In genomic region chr1:155163785-155164184, GRCh38 we compare ENCODE assay signal across 7 cellular contexts. TPM values are rescaled to one million over a fixed set of nuclear protein-coding genes. Genes with fewer than 3 reads are reported as not detected.
DNase-seq lines count a peak whose midpoint lies in the region; ATAC-seq, FAIRE-seq and TF ChIP-seq lines count a peak whose summit lies in the region.
"Not testable (repeated sequence)": the region's sequence is repeated elsewhere in the genome, so short reads cannot be mapped to it uniquely, and the experiment has no call there.
"Had no signal": no experiment of that assay in that cellular context is flagged by ENCODE, and none has a peak within 500 bp of the region (broad histone marks: within the 10 kb centered on the region; RNA-seq: fewer than 3 reads in every experiment).

No MANE protein-coding gene starts in this region.

- H3K4me1 ChIP-seq in HEK293 (ENCODE audit: control insufficient read depth, insufficient read depth, low read length), result not testable (repeated sequence)
- H3K4me1 ChIP-seq in K562 (replicated peaks in 1 of 2; ENCODE audit: control insufficient read depth in 2 of 2, insufficient read depth in 2 of 2, low read length in 2 of 2) (peaks cover 4 to 11% of the 10 kb centered on the region in 2 experiments; a peak in 4 of 5 replicates), neural progenitor cell (peaks cover 19% of the 10 kb centered on the region)

- H3K27ac ChIP-seq in HEK293 (ENCODE audit: extremely low read depth, low read depth, low read length); K562 (ENCODE audit: extremely low read depth, low read depth, low read length); neural progenitor cell: not testable (repeated sequence)

- not testable (repeated sequence) for H3K9ac ChIP-seq in K562 (ENCODE audit: insufficient read depth in 1 of 2, low read depth in 2 of 2, low read length in 2 of 2); neural progenitor cell

- ATAC-seq in K562, result not testable (repeated sequence)

- H3K36me3 ChIP-seq in HEK293 (ENCODE audit: control insufficient read depth in 2 of 2, insufficient read depth in 1 of 2, low read length in 2 of 2); K562 (ENCODE audit: control insufficient read depth, insufficient read depth, low read length); neural progenitor cell: not testable (repeated sequence)

- not testable (repeated sequence) for H3K4me3 ChIP-seq in HEK293 (ENCODE audit: low read depth, low read length); K562; neural progenitor cell

- H3K4me1 Mint-ChIP-seq in IgD-negative memory B cell, result peaks cover 12 to 16% (median 13%) of the 10 kb centered on the region in 3 donors
- H3K4me1 Mint-ChIP-seq in glutamatergic neuron (ENCODE audit: low read depth, unreplicated experiment), result not testable (repeated sequence)
- H3K4me1 Mint-ChIP-seq in neural progenitor cell, result peaks cover 26% of the 10 kb centered on the region

- not testable (repeated sequence) for H3K27me3 Mint-ChIP-seq in IgD-negative memory B cell; glutamatergic neuron (ENCODE audit: unreplicated experiment)
- peaks cover 15% of the 10 kb centered on the region for H3K27me3 Mint-ChIP-seq in neural progenitor cell (ENCODE audit: insufficient read depth, low read depth)

- not testable (repeated sequence) for H3K9me1 ChIP-seq in K562 (ENCODE audit: control insufficient read depth, insufficient read depth, low read length)

- H3K4me3 Mint-ChIP-seq in IgD-negative memory B cell, neural progenitor cell: not testable (repeated sequence)
- peak overlapping the region; percentile 3 for H3K4me3 Mint-ChIP-seq in glutamatergic neuron (ENCODE audit: unreplicated experiment)

- intact Hi-C loops in K562 (cut with micrococcal nuclease), result not testable (repeated sequence)

- H3F3A ChIP-seq in neural progenitor cell (ENCODE audit: low read depth), result peaks cover 35% of the 10 kb centered on the region

- not testable (repeated sequence) for H3K27me3 ChIP-seq in K562 (ENCODE audit: control insufficient read depth in 2 of 2, insufficient read depth in 2 of 2, low read length in 2 of 2); neural progenitor cell

- H3K9me3 ChIP-seq in HEK293 (ENCODE audit: control insufficient read depth, insufficient read depth, low read depth, low read length); K562 (replicated peaks; ENCODE audit: control insufficient read depth, insufficient read depth, low read depth, low read length); neural progenitor cell (ENCODE audit: low read depth): not testable (repeated sequence)

- H3K9me3 Mint-ChIP-seq in IgD-negative memory B cell; glutamatergic neuron (ENCODE audit: unreplicated experiment): not testable (repeated sequence)
- peaks cover 13% of the 10 kb centered on the region for H3K9me3 Mint-ChIP-seq in neural progenitor cell

- FAIRE-seq in K562 (lab: Jason Lieb, UNC), result not testable (repeated sequence)

- TF ChIP-seq EP300 in K562 (IDR thresholded peaks at IDR 0.05; ENCODE audit: low read length), result not testable (repeated sequence)

- not testable (repeated sequence) for H3K79me2 ChIP-seq in K562 (ENCODE audit: control insufficient read depth, insufficient read depth, low read length); neural progenitor cell (ENCODE audit: low read depth)

- not testable (repeated sequence) for BruUV-seq in K562 (replicated peaks; lab: Mats Ljungman, UMichigan)

- not testable (repeated sequence) for H3K4me2 ChIP-seq in K562 (ENCODE audit: insufficient read depth, low read length); neural progenitor cell

- not testable (repeated sequence) for TF ChIP-seq CTCF in HEK293 (tag by site-specific recombination; IDR thresholded peaks at IDR 0.05); K562 (IDR thresholded peaks at IDR 0.05 in 2 of 3, conservative IDR thresholded peaks at IDR 0.05 in 1 of 3; ENCODE audit: insufficient read depth in 2 of 3, low read depth in 1 of 3, low read length in 3 of 3); glutamatergic neuron (IDR thresholded peaks at IDR 0.05; ENCODE audit: partially characterized antibody, unreplicated experiment); neural progenitor cell (IDR thresholded peaks at IDR 0.05)

- not testable (repeated sequence) for DNase-seq in K562 (ENCODE audit: extremely low read depth in 1 of 4, low spot score in 3 of 4); glutamatergic neuron; neural progenitor cell (ENCODE audit: low spot score)

- TF ChIP-seq RAD21 in K562 (CRISPR knock-in tag; conservative IDR thresholded peaks at IDR 0.05 in 1 of 2, IDR thresholded peaks at IDR 0.05 in 1 of 2), result not testable (repeated sequence)

- peak overlapping the region in 2 of 3 donors; percentile 29 to 63 for H3K27ac Mint-ChIP-seq in IgD-negative memory B cell
- H3K27ac Mint-ChIP-seq in glutamatergic neuron (ENCODE audit: unreplicated experiment), result not testable (repeated sequence)
- peak overlapping the region; percentile 5 for H3K27ac Mint-ChIP-seq in neural progenitor cell

- in situ Hi-C loops in K562 (cut with MboI), result not testable (repeated sequence)

- not testable (repeated sequence) for H4K20me1 ChIP-seq in K562 (replicated peaks; ENCODE audit: control insufficient read depth, insufficient read depth, low read length); neural progenitor cell (ENCODE audit: low read depth)

- H2AFZ ChIP-seq in K562 (ENCODE audit: low read depth, low read length); neural progenitor cell (replicated peaks): not testable (repeated sequence)

- 75% methylated on average over 4 of the region's 4 CpGs for WGBS in K562 (ENCODE audit: insufficient coverage, low coverage, missing lambda C conversion rate)

- H3K36me3 Mint-ChIP-seq in IgD-negative memory B cell; glutamatergic neuron (ENCODE audit: unreplicated experiment); neural progenitor cell: not testable (repeated sequence)

- not testable (repeated sequence) for TF ChIP-seq POLR2A in K562 (conservative IDR thresholded peaks at IDR 0.05)

- CTCF ChIA-PET in HEK293 (lab: Yijun Ruan, JAX), result interaction anchor here (1.5 to 12.2 kb wide), 3 partner anchors 9 to 72 kb away, joined by 12 to 439 read pairs (median 13); partner anchors contain the start of gene KRTCAP2
- CTCF ChIA-PET in K562 (lab: Yijun Ruan, JAX; ENCODE audit: low intra/inter-chr PET ratio), result interaction anchor here (0.6 kb wide), 1 partner anchor 78 kb away, joined by 3 read pairs; no protein-coding TSS in a partner anchor

- POLR2A ChIA-PET in HEK293 (lab: Yijun Ruan, JAX); K562 (lab: Yijun Ruan, JAX): not testable (repeated sequence)

RNA-seq across cellular contexts. Expression of gene KRTCAP2, which starts 9.3 kb away (rescaled TPM):
- polyA plus RNA-seq in IgD-negative memory B cell (420 TPM), K562 (2011; rRNA removed) (129 and 178 TPM in 2 replicates), K562 (2014; fragmentation: Illumina TruSeq; extraction: Trizol) (418 and 443 TPM in 2 replicates), K562 (2014; fragmentation: Nextera tagmentation; extraction: Ambion mirVana) (100 to 1,000 TPM; 429 to 436 TPM), K562 (2014; rRNA removed) (126 and 196 TPM in 2 replicates)
- 114 and 195 TPM in 2 replicates for total RNA-seq in K562 (2011; cell fraction: chromatin; rRNA removed; ENCODE audit: low replicate concordance)
- total RNA-seq in K562 (2011; cell fraction: nucleolus; rRNA removed), result 338 and 376 TPM in 2 replicates
- total RNA-seq in K562 (2011; cell fraction: nucleoplasm; rRNA removed), result 298 TPM in 2 replicates
- total RNA-seq in K562 (2014; rRNA removed) (211 and 255 TPM in 2 replicates), K562 (2014; rRNA removed; fragmentation: Illumina TruSeq; extraction: Trizol) (226 and 244 TPM in 2 replicates), K562 (2015; rRNA removed; fragmentation: Illumina TruSeq; extraction: Trizol) (290 and 294 TPM in 2 replicates), K562 (2021) (243 and 253 TPM in 2 replicates), glutamatergic neuron (ENCODE audit: unreplicated experiment) (108 TPM), neural progenitor cell (ENCODE audit: low replicate concordance) (37.8 and 100 TPM in 2 replicates)
- polyA plus RNA-seq in K562 (2011; cell fraction: cytosol; rRNA removed), result 462 and 551 TPM in 2 replicates
- 206 and 232 TPM in 2 replicates for polyA plus RNA-seq in K562 (2011; cell fraction: nucleus; rRNA removed)
- 327 and 494 TPM in 2 replicates for polyA plus RNA-seq in K562 (2012)
- 153 and 212 TPM in 2 replicates for polyA minus RNA-seq in K562 (2011; rRNA and poly(A)+ RNA removed)
- polyA minus RNA-seq in K562 (2011; cell fraction: cytosol; rRNA and poly(A)+ RNA removed), result 167 and 266 TPM in 2 replicates
- 51.4 and 83.0 TPM in 2 replicates for polyA minus RNA-seq in K562 (2011; cell fraction: nucleus; rRNA and poly(A)+ RNA removed)

RNA-seq across cellular contexts. Expression of gene TRIM46, which starts 9.9 kb away (rescaled TPM):
- polyA plus RNA-seq in IgD-negative memory B cell, result 0.14 TPM
- 0.95 and 1.8 TPM in 2 replicates for total RNA-seq in K562 (2011; cell fraction: chromatin; rRNA removed; ENCODE audit: low replicate concordance)
- total RNA-seq in K562 (2011; cell fraction: nucleolus; rRNA removed), result 0.67 and 0.92 TPM in 2 replicates
- 0.66 and 1.1 TPM in 2 replicates for total RNA-seq in K562 (2011; cell fraction: nucleoplasm; rRNA removed)
- 0.04 and 0.05 TPM in 2 replicates for total RNA-seq in K562 (2014; rRNA removed)
- not detected in 2 replicates for total RNA-seq in K562 (2014; rRNA removed; fragmentation: Illumina TruSeq; extraction: Trizol)
- total RNA-seq in K562 (2015; rRNA removed; fragmentation: Illumina TruSeq; extraction: Trizol), result 0.14 TPM in 1 of 2 replicates, not detected in the other
- 0.22 and 0.60 TPM in 2 replicates for total RNA-seq in K562 (2021)
- 0.08 and 0.12 TPM in 2 replicates for polyA plus RNA-seq in K562 (2011; rRNA removed)
- polyA plus RNA-seq in K562 (2011; cell fraction: cytosol; rRNA removed), result 0.13 and 0.18 TPM in 2 replicates
- polyA plus RNA-seq in K562 (2011; cell fraction: nucleus; rRNA removed), result 0.59 and 0.64 TPM in 2 replicates
- polyA plus RNA-seq in K562 (2012), result 0.16 and 0.29 TPM in 2 replicates
- polyA plus RNA-seq in K562 (2014; fragmentation: Illumina TruSeq; extraction: Trizol), result 0.15 and 0.18 TPM in 2 replicates
- not detected for polyA plus RNA-seq in K562 (2014; fragmentation: Nextera tagmentation; extraction: Ambion mirVana)
- polyA plus RNA-seq in K562 (2014; rRNA removed), result 0.11 and 0.41 TPM in 2 replicates
- 0.09 TPM in 1 of 2 replicates, not detected in the other for polyA minus RNA-seq in K562 (2011; rRNA and poly(A)+ RNA removed)
- not detected in 2 replicates for polyA minus RNA-seq in K562 (2011; cell fraction: cytosol; rRNA and poly(A)+ RNA removed)
- 0.13 TPM in 1 of 2 replicates, not detected in the other for polyA minus RNA-seq in K562 (2011; cell fraction: nucleus; rRNA and poly(A)+ RNA removed)
- 30.4 TPM for total RNA-seq in glutamatergic neuron (ENCODE audit: unreplicated experiment)
- 3.9 and 10.2 TPM in 2 replicates for total RNA-seq in neural progenitor cell (ENCODE audit: low replicate concordance)
- polyA plus RNA-seq: CD14-positive monocyte had no signal

RNA-seq across cellular contexts. Expression of gene DPM3, which starts 23.5 kb away (rescaled TPM):
- polyA plus RNA-seq in IgD-negative memory B cell (83.9 TPM), K562 (2011; rRNA removed) (27.1 and 62.3 TPM in 2 replicates), K562 (2014; fragmentation: Illumina TruSeq; extraction: Trizol) (8.6 and 59.7 TPM in 2 replicates), K562 (2014; fragmentation: Nextera tagmentation; extraction: Ambion mirVana) (10 to 100 TPM; 12.6 to 36.4 TPM), K562 (2014; rRNA removed) (120 and 141 TPM in 2 replicates)
- total RNA-seq in K562 (2011; cell fraction: chromatin; rRNA removed; ENCODE audit: low replicate concordance), result 7.1 and 27.9 TPM in 2 replicates
- total RNA-seq in K562 (2011; cell fraction: nucleolus; rRNA removed), result 73.0 and 77.4 TPM in 2 replicates
- 47.4 and 60.5 TPM in 2 replicates for total RNA-seq in K562 (2011; cell fraction: nucleoplasm; rRNA removed)
- total RNA-seq in K562 (2014; rRNA removed) (41.3 and 45.1 TPM in 2 replicates), K562 (2014; rRNA removed; fragmentation: Illumina TruSeq; extraction: Trizol) (1.8 and 3.7 TPM in 2 replicates), K562 (2015; rRNA removed; fragmentation: Illumina TruSeq; extraction: Trizol) (34.2 and 40.0 TPM in 2 replicates), K562 (2021) (92.1 and 94.2 TPM in 2 replicates), glutamatergic neuron (ENCODE audit: unreplicated experiment) (27.7 TPM), neural progenitor cell (ENCODE audit: low replicate concordance) (16.8 and 133 TPM in 2 replicates)
- polyA plus RNA-seq in K562 (2011; cell fraction: cytosol; rRNA removed), result 209 and 283 TPM in 2 replicates
- polyA plus RNA-seq in K562 (2011; cell fraction: nucleus; rRNA removed), result 63.1 and 75.1 TPM in 2 replicates
- 123 and 131 TPM in 2 replicates for polyA plus RNA-seq in K562 (2012)
- polyA minus RNA-seq in K562 (2011; rRNA and poly(A)+ RNA removed), result 6.0 and 10.0 TPM in 2 replicates
- 11.5 and 13.6 TPM in 2 replicates for polyA minus RNA-seq in K562 (2011; cell fraction: cytosol; rRNA and poly(A)+ RNA removed)
- polyA minus RNA-seq in K562 (2011; cell fraction: nucleus; rRNA and poly(A)+ RNA removed), result 12.2 and 13.9 TPM in 2 replicates

RNA-seq across cellular contexts. Expression of gene SLC50A1, which starts 28.1 kb away (rescaled TPM):
- 72.9 TPM for polyA plus RNA-seq in IgD-negative memory B cell
- 42.6 and 72.0 TPM in 2 replicates for total RNA-seq in K562 (2011; cell fraction: chromatin; rRNA removed; ENCODE audit: low replicate concordance)
- 92.6 and 100 TPM in 2 replicates for total RNA-seq in K562 (2011; cell fraction: nucleolus; rRNA removed)
- total RNA-seq in K562 (2011; cell fraction: nucleoplasm; rRNA removed), result 93.1 and 101 TPM in 2 replicates
- 59.2 and 68.1 TPM in 2 replicates for total RNA-seq in K562 (2014; rRNA removed)
- total RNA-seq in K562 (2014; rRNA removed; fragmentation: Illumina TruSeq; extraction: Trizol), result 52.2 and 58.7 TPM in 2 replicates
- 62.7 and 64.0 TPM in 2 replicates for total RNA-seq in K562 (2015; rRNA removed; fragmentation: Illumina TruSeq; extraction: Trizol)
- 46.5 and 50.0 TPM in 2 replicates for total RNA-seq in K562 (2021)
- 88.3 and 91.9 TPM in 2 replicates for polyA plus RNA-seq in K562 (2011; rRNA removed)
- polyA plus RNA-seq in K562 (2011; cell fraction: cytosol; rRNA removed), result 161 TPM in 2 replicates
- 30.6 and 31.3 TPM in 2 replicates for polyA plus RNA-seq in K562 (2011; cell fraction: nucleus; rRNA removed)
- 55.7 and 78.0 TPM in 2 replicates for polyA plus RNA-seq in K562 (2012)
- polyA plus RNA-seq in K562 (2014; fragmentation: Illumina TruSeq; extraction: Trizol), result 86.2 and 96.6 TPM in 2 replicates
- 100 to 1,000 TPM; 103 to 132 TPM for polyA plus RNA-seq in K562 (2014; fragmentation: Nextera tagmentation; extraction: Ambion mirVana)
- 91.7 and 99.4 TPM in 2 replicates for polyA plus RNA-seq in K562 (2014; rRNA removed)
- 36.3 and 45.8 TPM in 2 replicates for polyA minus RNA-seq in K562 (2011; rRNA and poly(A)+ RNA removed)
- 23.1 and 29.2 TPM in 2 replicates for polyA minus RNA-seq in K562 (2011; cell fraction: cytosol; rRNA and poly(A)+ RNA removed)
- polyA minus RNA-seq in K562 (2011; cell fraction: nucleus; rRNA and poly(A)+ RNA removed), result 8.1 and 9.3 TPM in 2 replicates
- total RNA-seq in glutamatergic neuron (ENCODE audit: unreplicated experiment), result 8.6 TPM
- total RNA-seq in neural progenitor cell (ENCODE audit: low replicate concordance), result 14.4 and 29.0 TPM in 2 replicates

RNA-seq across cellular contexts. Expression of gene EFNA1, which starts 36.1 kb away (rescaled TPM):
- polyA plus RNA-seq in IgD-negative memory B cell, result not detected
- total RNA-seq in K562 (2011; cell fraction: chromatin; rRNA removed; ENCODE audit: low replicate concordance), result 5.1 and 11.1 TPM in 2 replicates
- total RNA-seq in K562 (2011; cell fraction: nucleolus; rRNA removed), result 14.3 and 14.5 TPM in 2 replicates
- total RNA-seq in K562 (2011; cell fraction: nucleoplasm; rRNA removed), result 10.1 and 15.0 TPM in 2 replicates
- total RNA-seq in K562 (2014; rRNA removed), result 2.5 and 2.6 TPM in 2 replicates
- 1.9 and 2.1 TPM in 2 replicates for total RNA-seq in K562 (2014; rRNA removed; fragmentation: Illumina TruSeq; extraction: Trizol)
- total RNA-seq in K562 (2015; rRNA removed; fragmentation: Illumina TruSeq; extraction: Trizol), result 3.3 and 3.7 TPM in 2 replicates
- 2.6 and 2.7 TPM in 2 replicates for total RNA-seq in K562 (2021)
- 9.3 and 14.1 TPM in 2 replicates for polyA plus RNA-seq in K562 (2011; rRNA removed)
- 12.2 and 13.8 TPM in 2 replicates for polyA plus RNA-seq in K562 (2011; cell fraction: cytosol; rRNA removed)
- polyA plus RNA-seq in K562 (2011; cell fraction: nucleus; rRNA removed), result 9.8 and 11.9 TPM in 2 replicates
- 3.3 and 4.8 TPM in 2 replicates for polyA plus RNA-seq in K562 (2012)
- 3.0 and 3.5 TPM in 2 replicates for polyA plus RNA-seq in K562 (2014; fragmentation: Illumina TruSeq; extraction: Trizol)
- 1 to 10 TPM; 3.7 TPM for polyA plus RNA-seq in K562 (2014; fragmentation: Nextera tagmentation; extraction: Ambion mirVana)
- 2.8 and 5.3 TPM in 2 replicates for polyA plus RNA-seq in K562 (2014; rRNA removed)
- polyA minus RNA-seq in K562 (2011; rRNA and poly(A)+ RNA removed), result 5.8 and 6.6 TPM in 2 replicates
- 8.0 and 16.9 TPM in 2 replicates for polyA minus RNA-seq in K562 (2011; cell fraction: cytosol; rRNA and poly(A)+ RNA removed)
- 3.9 and 4.4 TPM in 2 replicates for polyA minus RNA-seq in K562 (2011; cell fraction: nucleus; rRNA and poly(A)+ RNA removed)
- total RNA-seq in glutamatergic neuron (ENCODE audit: unreplicated experiment), result 1.7 TPM
- 0.34 and 0.65 TPM in 2 replicates for total RNA-seq in neural progenitor cell (ENCODE audit: low replicate concordance)
- total RNA-seq: B cell had no signal
- polyA plus RNA-seq: CD14-positive monocyte had no signal
